23 cellular contexts compared by ENCODE assay signal in the genomic region with DNA sequence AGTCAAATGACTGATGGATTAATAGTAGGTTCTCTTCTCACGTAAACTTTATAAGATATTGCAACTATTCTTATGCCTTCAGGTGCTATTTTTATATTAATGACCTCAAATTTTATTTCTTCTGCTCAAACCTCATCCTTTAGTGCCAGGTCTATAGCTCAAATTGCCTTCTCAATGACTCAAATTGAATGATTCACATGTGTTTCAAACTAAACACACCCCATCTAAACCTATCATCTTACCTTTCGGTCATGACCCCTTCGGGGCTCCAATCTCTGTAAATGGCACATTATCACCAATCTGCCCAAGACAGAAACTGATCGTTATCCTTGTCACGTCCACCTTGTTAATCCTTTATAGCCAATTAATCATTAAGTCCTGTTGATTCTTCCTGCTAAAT. TPM values are rescaled to one million over a fixed set of nuclear protein-coding genes. Genes with fewer than 3 reads are reported as not detected.
"Had no signal": no experiment of that assay in that cellular context is flagged by ENCODE, and none has a peak within 500 bp of the region (broad histone marks: within the 10 kb centered on the region; RNA-seq: fewer than 3 reads in every experiment).

No MANE protein-coding gene starts in this region.

- DNase-seq: activated CD4-positive, alpha-beta T cell treated with anti-CD3 and anti-CD28 coated beads for 48 hours; activated CD4-positive, alpha-beta T cell treated with anti-CD3 and anti-CD28 coated beads, Interleukin-2, amount 50 U/mL, for 4 hours; activated CD8-positive, alpha-beta memory T cell treated with anti-CD3 and anti-CD28 coated beads, Interleukin-2, amount 50 U/mL, for 48 hours; activated CD8-positive, alpha-beta T cell treated with anti-CD3 and anti-CD28 coated beads, Interleukin-2, amount 10 ng/mL, durations not matched to agents 7 days and 5 days; activated naive CD4-positive, alpha-beta T cell treated with anti-CD3 and anti-CD28 coated beads, Interleukin-2, amount 50 U/mL, for 16 hours; activated naive CD8-positive, alpha-beta T cell treated with anti-CD3 and anti-CD28 coated beads, Interleukin-2, amount 10 ng/mL, durations not matched to agents 7 days and 5 days; activated T-cell treated with anti-CD3 and anti-CD28 coated beads, Interleukin-2, amount 50 U/mL, for 1 hour; adrenal gland; anterior cingulate cortex; caudate nucleus; colonic mucosa; MM.1S; NCI-H1105; NCI-H1436; NCI-H1694 treated with DMSO at 0.1 percent for 48 hours; NCI-H2029 treated with DMSO at 0.1 percent for 48 hours; NCI-H446 treated with DMSO at 0.1 percent for 48 hours; NCI-H524 treated with DMSO at 0.1 percent for 48 hours; NK-92 treated with Interleukin-12 subunit alpha and Interleukin-12 subunit beta, amount 100 ng/mL, for 24 hours; Peyer's patch; SHP77 treated with DMSO at 0.1 percent for 48 hours; SW 1271 had no signal

- H3K27me3 ChIP-seq: adrenal gland, colonic mucosa, Peyer's patch had no signal

- H3K4me3 ChIP-seq: adrenal gland, colonic mucosa, Peyer's patch had no signal

- H3K36me3 ChIP-seq: adrenal gland, colonic mucosa, Peyer's patch had no signal

RNA-seq across cellular contexts. Expression of a gene that starts 22.0 kb away (rescaled TPM):
- total RNA-seq: activated CD8-positive, alpha-beta T cell treated with anti-CD3 and anti-CD28 coated beads, Interleukin-2, amount 10 ng/mL, durations not matched to agents 7 days and 5 days; activated naive CD8-positive, alpha-beta T cell treated with anti-CD3 and anti-CD28 coated beads, Interleukin-2, amount 10 ng/mL, durations not matched to agents 7 days and 5 days; colonic mucosa; Peyer's patch; T-helper 1 cell treated with Interleukin-12 subunit alpha and Interleukin-12 subunit beta and Interleukin-4 antibody, amounts not matched to agents 30 ng/mL and 1 ng/mL, for 36 hours had no signal

RNA-seq across cellular contexts. Expression of a gene that starts 55.7 kb away (rescaled TPM):
- total RNA-seq: activated CD8-positive, alpha-beta T cell treated with anti-CD3 and anti-CD28 coated beads, Interleukin-2, amount 10 ng/mL, durations not matched to agents 7 days and 5 days; Peyer's patch; T-helper 1 cell treated with Interleukin-12 subunit alpha and Interleukin-12 subunit beta and Interleukin-4 antibody, amounts not matched to agents 30 ng/mL and 1 ng/mL, for 36 hours had no signal
